Comparison of ENCODE assay signal across 14 cellular contexts in the genomic region with DNA sequence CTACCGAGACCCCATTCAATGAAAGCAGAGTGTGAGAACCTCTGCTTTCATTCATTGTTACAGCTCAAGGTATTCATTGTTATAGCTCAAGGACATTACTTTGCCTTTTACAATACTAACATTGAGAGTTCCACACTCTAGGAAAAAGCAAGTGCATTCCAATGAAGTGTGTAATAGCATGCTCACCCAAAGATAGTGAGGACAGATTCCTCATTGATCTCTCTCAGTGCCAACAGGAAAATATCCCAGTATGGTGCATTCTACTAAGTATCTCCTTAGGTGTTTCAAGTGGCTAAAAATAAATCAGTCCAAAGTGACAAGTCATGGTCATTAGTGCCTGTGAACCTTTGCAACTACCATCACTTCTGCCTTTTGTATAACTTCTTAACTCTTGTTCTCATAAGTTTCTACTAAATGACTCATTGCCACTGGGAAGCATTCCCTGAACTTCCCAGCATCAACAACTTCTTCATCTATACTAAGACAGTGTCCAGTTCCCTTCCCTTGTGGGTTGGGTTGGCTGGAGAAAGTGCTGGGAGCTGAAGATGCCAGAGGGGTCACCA.
DNase-seq lines count a peak whose midpoint lies in the region; ATAC-seq, FAIRE-seq and TF ChIP-seq lines count a peak whose summit lies in the region.
"Had no signal": no experiment of that assay in that cellular context is flagged by ENCODE, and none has a peak within 500 bp of the region (broad histone marks: within the 10 kb centered on the region; RNA-seq: fewer than 3 reads in every experiment).

No MANE protein-coding gene starts in this region.

- H3K27me3 ChIP-seq in bronchial epithelial cell (ENCODE audit: control insufficient read depth, insufficient read depth, low read length) (no peaks in the 10 kb centered on the region), left lung (no peaks in the 10 kb centered on the region), thyroid gland (no peaks in the 10 kb centered on the region)
- H3K27me3 ChIP-seq: BLaER1 treated with 17β-estradiol and CSF1 and Interleukin-3, amounts not matched to agents 10 nM and 100 nM had no signal

- no peak overlapping the region for H3K4me3 Mint-ChIP-seq in stimulated activated naive CD8-positive, alpha-beta T cell treated with anti-CD3 and anti-CD28 coated beads, Interleukin-15, amount 100 ng/mL, for 72 hours
- H3K4me3 Mint-ChIP-seq: activated CD4-positive, alpha-beta memory T cell treated with anti-CD3 and anti-CD28 coated beads, Interleukin-2, amount 10 ng/mL, durations not matched to agents 7 days and 5 days; effector memory CD8-positive, alpha-beta T cell; stimulated activated naive CD8-positive, alpha-beta T cell treated with anti-CD3 and anti-CD28 coated beads, Interleukin-15, Interleukin-2, amounts not matched to agents 100 ng/mL and 50 ng/mL, for 24 hours had no signal

- H3K36me3 ChIP-seq in bronchial epithelial cell (ENCODE audit: control insufficient read depth, insufficient read depth, low read length) (no peaks in the 10 kb centered on the region), left lung (no peaks in the 10 kb centered on the region), thyroid gland (no peaks in the 10 kb centered on the region)
- H3K36me3 ChIP-seq: BLaER1 treated with 17β-estradiol and CSF1 and Interleukin-3, amounts not matched to agents 10 nM and 100 nM had no signal

- 95 to 100% methylated on average over 1 of the region's 1 CpG for WGBS in thyroid gland, 2 donors

- FAIRE-seq in bronchial epithelial cell (lab: Jason Lieb, UNC): no peak

- no peak for TF ChIP-seq POLR2A in thyroid gland (IDR thresholded peaks at IDR 0.05)

- no peak overlapping the region for H3K27ac ChIP-seq in left lung
- no peak overlapping the region for H3K27ac ChIP-seq in thyroid gland
- H3K27ac ChIP-seq: BLaER1 treated with 17β-estradiol and CSF1 and Interleukin-3, amounts not matched to agents 10 nM and 100 nM had no signal

- peak; percentile 71 for ATAC-seq in left lung
- no peak for ATAC-seq in stimulated activated naive CD8-positive, alpha-beta T cell treated with anti-CD3 and anti-CD28 coated beads, Interleukin-15, amount 100 ng/mL, for 72 hours
- ATAC-seq: effector memory CD8-positive, alpha-beta T cell had no signal

- intact Hi-C loops in left lung (cut with DNase I): no loop called here
- intact Hi-C loops in thyroid gland (cut with DNase I): no loop called here

- peaks cover 7% of the 10 kb centered on the region for H3K4me1 Mint-ChIP-seq in stimulated activated naive CD8-positive, alpha-beta T cell treated with anti-CD3 and anti-CD28 coated beads, Interleukin-15, amount 100 ng/mL, for 72 hours

- no peaks in the 10 kb centered on the region for H3K4me1 ChIP-seq in left lung
- H3K4me1 ChIP-seq in thyroid gland: no peaks in the 10 kb centered on the region
- H3K4me1 ChIP-seq: BLaER1 treated with 17β-estradiol and CSF1 and Interleukin-3, amounts not matched to agents 10 nM and 100 nM had no signal

- H3K9me3 Mint-ChIP-seq in stimulated activated naive CD8-positive, alpha-beta T cell treated with anti-CD3 and anti-CD28 coated beads, Interleukin-15, amount 100 ng/mL, for 72 hours: peaks cover 0 to 5% of the 10 kb centered on the region in 2 donors
- H3K9me3 Mint-ChIP-seq: effector memory CD8-positive, alpha-beta T cell had no signal

- H3K27ac Mint-ChIP-seq in stimulated activated naive CD8-positive, alpha-beta T cell treated with anti-CD3 and anti-CD28 coated beads, Interleukin-15, amount 100 ng/mL, for 72 hours: no peak overlapping the region
- H3K27ac Mint-ChIP-seq: activated CD4-positive, alpha-beta memory T cell treated with anti-CD3 and anti-CD28 coated beads, Interleukin-2, amount 10 ng/mL, durations not matched to agents 7 days and 5 days; effector memory CD8-positive, alpha-beta T cell; stimulated activated naive CD8-positive, alpha-beta T cell treated with anti-CD3 and anti-CD28 coated beads, Interleukin-15, Interleukin-2, amounts not matched to agents 100 ng/mL and 50 ng/mL, for 24 hours had no signal

- TF ChIP-seq CTCF in bronchial epithelial cell (IDR thresholded peaks at IDR 0.05; ENCODE audit: insufficient read depth, low read length, severe bottlenecking) (no peak), left lung (IDR thresholded peaks at IDR 0.05) (no peak), thyroid gland (IDR thresholded peaks at IDR 0.05) (no peak)

- DNase-seq in AG08396 (ENCODE audit: low spot score): peak; percentile 43
- peak; percentile 74 for DNase-seq in LHCN-M2 (ENCODE audit: low read depth)
- DNase-seq in bronchial epithelial cell (ENCODE audit: low read depth): peak; percentile 73
- no peak for DNase-seq in left lung
- DNase-seq in thyroid gland: no peak
- no peak for DNase-seq in stimulated activated naive CD8-positive, alpha-beta T cell treated with anti-CD3 and anti-CD28 coated beads, Interleukin-15, amount 100 ng/mL, for 72 hours
- no peak for DNase-seq in cerebellar cortex (ENCODE audit: low spot score)
- DNase-seq in T-helper 1 cell: no peak
- DNase-seq: activated CD4-positive, alpha-beta memory T cell treated with anti-CD3 and anti-CD28 coated beads, Interleukin-2, amount 10 ng/mL, durations not matched to agents 7 days and 5 days; activated naive CD4-positive, alpha-beta T cell treated with anti-CD3 and anti-CD28 coated beads, Interleukin-2, amount 50 U/mL, for 16 hours; effector memory CD8-positive, alpha-beta T cell; NCI-H82 had no signal

- H3K9me3 ChIP-seq in left lung (no peaks in the 10 kb centered on the region), thyroid gland (no peaks in the 10 kb centered on the region)

- no peaks in the 10 kb centered on the region for H3K27me3 Mint-ChIP-seq in stimulated activated naive CD8-positive, alpha-beta T cell treated with anti-CD3 and anti-CD28 coated beads, Interleukin-15, amount 100 ng/mL, for 72 hours
- H3K27me3 Mint-ChIP-seq: activated CD4-positive, alpha-beta memory T cell treated with anti-CD3 and anti-CD28 coated beads, Interleukin-2, amount 10 ng/mL, durations not matched to agents 7 days and 5 days; stimulated activated naive CD8-positive, alpha-beta T cell treated with anti-CD3 and anti-CD28 coated beads, Interleukin-15, Interleukin-2, amounts not matched to agents 100 ng/mL and 50 ng/mL, for 24 hours had no signal

- H3K4me3 ChIP-seq in bronchial epithelial cell (ENCODE audit: low read depth, low read length) (no peak overlapping the region), left lung (no peak overlapping the region), thyroid gland (replicated peaks in 1 of 3) (no peak overlapping the region)
- H3K4me3 ChIP-seq: BLaER1 treated with 17β-estradiol and CSF1 and Interleukin-3, amounts not matched to agents 10 nM and 100 nM had no signal

Comparison
In these comparisons a context has a peak if more than half of its experiments do, and no peak if none do; other contexts are left out.
1. DNase-seq: peak in AG08396 (single experiment), LHCN-M2 (single experiment) and bronchial epithelial cell (single experiment); none in left lung (0 of 2), thyroid gland (0 of 2), stimulated activated naive CD8-positive, alpha-beta T cell treated with anti-CD3 and anti-CD28 coated beads, Interleukin-15, amount 100 ng/mL, for 72 hours (0 of 2), cerebellar cortex (single experiment) and T-helper 1 cell (0 of 5).